ENCODE assay signal across 8 cellular contexts in the genomic region with DNA sequence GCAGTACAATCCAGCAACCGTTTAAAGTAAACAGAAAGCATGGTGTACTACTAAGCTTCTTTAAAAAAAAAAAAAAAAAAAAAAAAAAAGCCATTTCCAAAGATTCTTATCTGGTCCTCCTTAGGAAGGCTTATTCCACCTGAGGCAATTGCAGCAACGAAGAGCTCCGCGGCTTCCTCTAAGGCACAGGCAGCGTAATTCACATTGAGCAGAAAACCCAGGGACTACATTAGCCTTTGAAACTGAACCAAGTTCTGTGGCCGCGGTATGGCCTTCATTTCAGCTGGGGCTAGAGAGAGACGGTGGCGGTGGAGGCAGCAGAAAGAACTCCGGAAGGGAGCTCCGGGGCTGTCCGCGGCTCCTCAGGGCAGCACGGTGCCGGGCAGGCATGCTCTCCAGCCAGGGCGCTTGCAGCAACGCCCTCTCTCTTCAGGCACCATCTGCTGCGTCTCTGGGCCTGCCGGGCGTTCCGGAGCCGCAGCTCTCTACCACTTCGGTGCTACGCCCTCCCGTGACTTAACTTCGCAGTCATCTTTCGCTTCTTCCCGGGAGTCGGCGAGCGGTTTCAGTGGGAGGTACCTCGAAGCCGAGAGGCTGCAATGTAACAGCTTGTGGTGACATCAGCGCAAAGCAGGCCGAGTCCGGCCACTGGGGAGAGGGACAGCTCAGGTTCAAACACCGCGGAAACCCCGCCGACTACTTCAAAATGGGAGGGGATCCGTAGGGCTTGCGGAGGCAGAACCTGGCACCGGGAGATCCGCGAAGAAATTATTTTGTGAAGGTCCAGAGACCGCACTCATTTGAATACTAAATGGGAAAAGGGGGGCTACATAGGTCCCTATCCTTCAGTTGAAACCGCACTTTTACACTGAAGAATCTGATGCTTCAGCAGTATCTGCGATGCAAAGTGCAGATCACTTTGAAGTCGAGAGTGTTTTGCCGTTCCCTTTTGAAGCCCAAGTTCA.
DNase-seq lines count a peak whose midpoint lies in the region; ATAC-seq lines count a peak whose summit lies in the region.

No MANE protein-coding gene starts in this region.

- DNase-seq in DMS53 (lab: John Stamatoyannopoulos, UW) (peak; percentile 98), OCI-M2 (lab: John Stamatoyannopoulos, UW; ENCODE audit: unreplicated experiment) (peak; percentile 78), fibroblast of peridontal ligament (ENCODE audit: extremely low read depth) (peak; percentile 96), naive B cell (peak; percentile 32)
- DNase-seq in activated T-cell treated with anti-CD3 and anti-CD28 coated beads, Interleukin-2, amount 50 U/mL, for 72 hours: peak; percentile 70 to 82
- peak; percentile 48 to 75 for DNase-seq in stimulated activated CD8-positive, alpha-beta memory T cell treated with anti-CD3 and anti-CD28 coated beads, Interleukin-7, amount 100 ng/mL, for 48 hours (ENCODE audit: extremely low read depth in 1 of 2, low read depth in 1 of 2)

- no peaks in the 10 kb centered on the region for H3K9me3 Mint-ChIP-seq in activated T-cell treated with anti-CD3 and anti-CD28 coated beads, Interleukin-2, amount 50 U/mL, for 72 hours
- H3K9me3 Mint-ChIP-seq in naive B cell: no peaks in the 10 kb centered on the region

- H3K27me3 ChIP-seq in HUES64 (ENCODE audit: insufficient read depth, low read length): no peaks in the 10 kb centered on the region; the same call in 1 of the 2 replicates

- peaks cover 30% of the 10 kb centered on the region for H3K4me1 ChIP-seq in HUES64 (ENCODE audit: insufficient read depth, low read length)

- no peak overlapping the region for H3K27ac Mint-ChIP-seq in activated T-cell treated with anti-CD3 and anti-CD28 coated beads, Interleukin-2, amount 50 U/mL, for 72 hours
- H3K27ac Mint-ChIP-seq in naive B cell: no peak overlapping the region

- H3K36me3 ChIP-seq in HUES64 (ENCODE audit: insufficient read depth, low read length): no peaks in the 10 kb centered on the region

- H3K4me3 Mint-ChIP-seq in activated T-cell treated with anti-CD3 and anti-CD28 coated beads, Interleukin-2, amount 50 U/mL, for 72 hours: no peak overlapping the region
- H3K4me3 Mint-ChIP-seq in naive B cell: no peak overlapping the region

- peak overlapping the region; percentile 73 for H3K9ac ChIP-seq in HUES64 (ENCODE audit: low read depth, low read length)

- H3K36me3 Mint-ChIP-seq in activated T-cell treated with anti-CD3 and anti-CD28 coated beads, Interleukin-2, amount 50 U/mL, for 72 hours (ENCODE audit: insufficient read depth in 2 of 2): no peaks in the 10 kb centered on the region
- no peaks in the 10 kb centered on the region for H3K36me3 Mint-ChIP-seq in naive B cell

- no peaks in the 10 kb centered on the region for H3K9me3 ChIP-seq in HUES64 (ENCODE audit: insufficient read depth, low read depth, low read length)

- 2% methylated on average over 49 of the region's 50 CpGs for WGBS in HUES64

- H3K4me1 Mint-ChIP-seq in activated T-cell treated with anti-CD3 and anti-CD28 coated beads, Interleukin-2, amount 50 U/mL, for 72 hours (ENCODE audit: low read depth): no peaks in the 10 kb centered on the region
- no peaks in the 10 kb centered on the region for H3K4me1 Mint-ChIP-seq in naive B cell

- peak overlapping the region; percentile 64 for H3K4me3 ChIP-seq in HUES64 (ENCODE audit: low read length)

- ATAC-seq in GM21528 (IDR thresholded peaks at IDR 0.05; ENCODE audit: low FRiP score, unreplicated experiment) (peak; percentile 97), naive B cell (ENCODE audit: low read depth in 2 of 2) (peak; percentile 86 to 89)
- ATAC-seq in activated T-cell treated with anti-CD3 and anti-CD28 coated beads, Interleukin-2, amount 50 U/mL, for 72 hours (replicated peaks in 1 of 2): peak; percentile 95

- no peaks in the 10 kb centered on the region for H3K27me3 Mint-ChIP-seq in activated T-cell treated with anti-CD3 and anti-CD28 coated beads, Interleukin-2, amount 50 U/mL, for 72 hours (ENCODE audit: low read depth)
- H3K27me3 Mint-ChIP-seq in naive B cell: no peaks in the 10 kb centered on the region

- peak overlapping the region; percentile 88; the same call in 1 of the 2 replicates for H3K27ac ChIP-seq in HUES64 (ENCODE audit: low read depth, low read length)

Comparison
In these comparisons a context has a peak if more than half of its experiments do, and no peak if none do; other contexts are left out.
1. Peak in every context shown above with its lines: DNase-seq, ATAC-seq, H3K4me3 ChIP-seq and H3K27ac ChIP-seq.
2. DNase-seq: peak in every context shown above with its lines; median percentile 98 in DMS53; 96 in fibroblast of peridontal ligament; 78 in OCI-M2; 76 in activated T-cell treated with anti-CD3 and anti-CD28 coated beads, Interleukin-2, amount 50 U/mL, for 72 hours; 62 in stimulated activated CD8-positive, alpha-beta memory T cell treated with anti-CD3 and anti-CD28 coated beads, Interleukin-7, amount 100 ng/mL, for 48 hours; 32 in naive B cell.